ENCODE assay signal across 9 cellular contexts in the genomic region with DNA sequence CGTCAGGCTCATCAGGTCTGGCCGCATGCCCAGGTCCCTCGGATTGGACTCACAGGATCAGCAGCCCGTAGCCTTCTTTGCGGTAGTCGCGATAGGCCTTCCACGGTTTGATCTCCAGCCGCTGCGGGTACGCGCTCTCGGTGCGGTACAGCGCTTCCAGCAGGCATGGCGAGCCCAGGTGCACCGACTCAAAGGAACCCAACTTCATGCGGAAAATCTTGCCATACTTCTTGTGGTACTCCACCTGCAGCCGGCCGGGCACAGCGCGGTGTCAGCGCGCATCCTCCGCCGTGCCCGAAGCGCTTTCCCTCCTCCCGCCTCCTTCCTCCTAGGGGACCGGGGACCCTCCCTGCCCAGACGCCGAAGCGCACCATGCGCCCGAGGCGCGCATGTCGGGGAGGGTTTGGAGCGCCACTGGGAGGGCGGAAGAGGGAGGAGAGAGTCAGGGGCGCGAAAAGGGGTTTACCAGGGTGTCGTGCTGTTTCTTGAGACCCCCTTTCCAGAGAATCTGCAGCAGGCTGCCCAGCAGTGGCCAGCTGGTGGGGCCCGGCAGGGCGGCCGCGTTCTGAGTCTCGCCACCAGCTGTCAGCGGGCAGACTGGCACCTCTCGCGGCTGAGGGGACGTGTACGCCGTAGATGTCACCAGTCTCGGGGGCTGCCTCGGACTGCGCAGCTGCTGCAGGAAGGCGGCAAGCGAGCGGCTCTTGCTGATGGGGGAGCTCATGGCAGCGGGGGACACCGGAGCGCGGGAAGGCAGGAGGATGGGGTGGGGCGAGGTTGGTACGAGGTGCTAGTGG. TPM values are rescaled to one million over a fixed set of nuclear protein-coding genes. Genes with fewer than 3 reads are reported as not detected.
DNase-seq lines count a peak whose midpoint lies in the region; ATAC-seq and TF ChIP-seq lines count a peak whose summit lies in the region.
"Had no signal": no experiment of that assay in that cellular context is flagged by ENCODE, and none has a peak within 500 bp of the region (broad histone marks: within the 10 kb centered on the region; RNA-seq: fewer than 3 reads in every experiment).

No MANE protein-coding gene starts in this region.

- in situ Hi-C loops in astrocyte of the spinal cord (cut with HindIII; ENCODE audit: low sequenced_read_pairs): no loop called here

- H3K4me2 ChIP-seq in BLaER1 treated with 17β-estradiol and CSF1 and Interleukin-3, amounts not matched to agents 10 nM and 100 nM: peak overlapping the region in 10 of 11 experiments; percentile 17 to 82 (median 46); a peak in 16 of 22 replicates

- no peak for TF ChIP-seq POLR2A in Peyer's patch (IDR thresholded peaks at IDR 0.05)
- TF ChIP-seq POLR2A in spleen (IDR thresholded peaks at IDR 0.05): no peak

- WGBS in spleen, 5 donors: 2 to 4% (median 2%) methylated on average over 51 to 66 of the region's 66 CpGs

- no peak overlapping the region for H3K9ac ChIP-seq in BLaER1 treated with 17β-estradiol and CSF1 and Interleukin-3, amounts not matched to agents 10 nM and 100 nM

- ATAC-seq in lower lobe of right lung (peak; percentile 18 to 23), GM21526 (IDR thresholded peaks at IDR 0.05; ENCODE audit: low FRiP score, unreplicated experiment) (no peak)

- peaks cover 0 to 4% (median 0%) of the 10 kb centered on the region in 11 experiments; a peak in 1 of 22 replicates for H4K20me1 ChIP-seq in BLaER1 treated with 17β-estradiol and CSF1 and Interleukin-3, amounts not matched to agents 10 nM and 100 nM

- DNase-seq in HT-29 (ENCODE audit: low spot score): peak; percentile 62
- peak; percentile 24 for DNase-seq in astrocyte of the spinal cord (ENCODE audit: low read depth, low spot score)
- DNase-seq in lower lobe of right lung: no peak
- no peak for DNase-seq in Peyer's patch
- DNase-seq in spleen: no peak
- no peak for DNase-seq in WERI-Rb-1

- H3K4me1 ChIP-seq in BLaER1 treated with 17β-estradiol and CSF1 and Interleukin-3, amounts not matched to agents 10 nM and 100 nM: peaks cover 7 to 20% (median 17%) of the 10 kb centered on the region in 10 experiments; a peak in 16 of 20 replicates
- H3K4me1 ChIP-seq in lower lobe of right lung (peaks cover 24% of the 10 kb centered on the region), Peyer's patch (peaks cover 0 to 24% (median 0%) of the 10 kb centered on the region in 4 donors), spleen (peaks cover 0 to 29% (median 21%) of the 10 kb centered on the region in 6 donors)

- no peak for TF ChIP-seq CTCF in astrocyte of the spinal cord (IDR thresholded peaks at IDR 0.05; ENCODE audit: low read depth, low read length)
- no peak for TF ChIP-seq CTCF in lower lobe of right lung (IDR thresholded peaks at IDR 0.05)
- TF ChIP-seq CTCF in Peyer's patch (IDR thresholded peaks at IDR 0.05): no peak
- TF ChIP-seq CTCF in spleen (IDR thresholded peaks at IDR 0.05 in 8 of 11, conservative IDR thresholded peaks at IDR 0.05 in 3 of 11): no peak
- no peak for TF ChIP-seq CTCF in WERI-Rb-1 (IDR thresholded peaks at IDR 0.05; ENCODE audit: low read depth, low read length)

- no peaks in the 10 kb centered on the region for H3K36me3 ChIP-seq in BLaER1 treated with 17β-estradiol and CSF1 and Interleukin-3, amounts not matched to agents 10 nM and 100 nM
- H3K36me3 ChIP-seq in lower lobe of right lung (no peaks in the 10 kb centered on the region), Peyer's patch (no peaks in the 10 kb centered on the region), spleen (no peaks in the 10 kb centered on the region), WERI-Rb-1 (no peaks in the 10 kb centered on the region)

- H3K27me3 ChIP-seq in BLaER1 treated with 17β-estradiol and CSF1 and Interleukin-3, amounts not matched to agents 10 nM and 100 nM: peaks cover 48 to 60% (median 54%) of the 10 kb centered on the region in 11 experiments
- H3K27me3 ChIP-seq in lower lobe of right lung (ENCODE audit: low read depth): peaks cover 86% of the 10 kb centered on the region
- H3K27me3 ChIP-seq in Peyer's patch: peaks cover 0 to 29% of the 10 kb centered on the region in 2 donors
- peaks cover 3 to 97% (median 53%) of the 10 kb centered on the region in 7 donors for H3K27me3 ChIP-seq in spleen (replicated peaks in 1 of 7)
- H3K27me3 ChIP-seq in WERI-Rb-1 (ENCODE audit: insufficient read depth, low read depth, severe bottlenecking): peaks cover 96% of the 10 kb centered on the region

- H3K9me3 ChIP-seq in BLaER1 treated with 17β-estradiol and CSF1 and Interleukin-3, amounts not matched to agents 10 nM and 100 nM (replicated peaks in 1 of 11): peaks cover 17 to 29% (median 23%) of the 10 kb centered on the region in 11 experiments
- H3K9me3 ChIP-seq in lower lobe of right lung (no peaks in the 10 kb centered on the region), Peyer's patch (no peaks in the 10 kb centered on the region), spleen (no peaks in the 10 kb centered on the region), WERI-Rb-1 (ENCODE audit: severe bottlenecking) (no peaks in the 10 kb centered on the region)

- intact Hi-C loops in lower lobe of right lung (cut with DNase I): no loop called here
- intact Hi-C loops in spleen (cut with DNase I; ENCODE audit: low total_unique reads): no loop called here

- no peak overlapping the region for H3K27ac ChIP-seq in BLaER1 treated with 17β-estradiol and CSF1 and Interleukin-3, amounts not matched to agents 10 nM and 100 nM
- no peak overlapping the region for H3K27ac ChIP-seq in lower lobe of right lung
- no peak overlapping the region for H3K27ac ChIP-seq in Peyer's patch
- no peak overlapping the region for H3K27ac ChIP-seq in spleen
- no peak overlapping the region for H3K27ac ChIP-seq in WERI-Rb-1
- H3K27ac ChIP-seq: epithelial cell of prostate had no signal

- H3K4me3 ChIP-seq in BLaER1 treated with 17β-estradiol and CSF1 and Interleukin-3, amounts not matched to agents 10 nM and 100 nM: peak overlapping the region in 6 of 10 experiments; percentile 11 to 38 (median 26); a peak in 4 of 20 replicates
- H3K4me3 ChIP-seq in astrocyte of the spinal cord (ENCODE audit: low read depth, low read length) (no peak overlapping the region), lower lobe of right lung (no peak overlapping the region), Peyer's patch (no peak overlapping the region), spleen (peak overlapping the region in 1 of 8 donors; percentile 53), WERI-Rb-1 (ENCODE audit: low read depth, low read length) (no peak overlapping the region)

RNA-seq across cellular contexts. Expression of a gene that starts 0.7 kb away (rescaled TPM):
- 1.1 and 1.9 TPM in 2 replicates for total RNA-seq in HT-29 (2014; rRNA removed; shearing (Covaris generic))
- total RNA-seq in lower lobe of right lung (0.21 TPM), Peyer's patch (not detected), spleen (not detected)
- not detected for polyA plus RNA-seq in spleen

RNA-seq across cellular contexts. Expression of a gene that starts 34.8 kb away (rescaled TPM):
- 26.8 and 27.9 TPM in 2 replicates for total RNA-seq in HT-29 (2014; rRNA removed; shearing (Covaris generic))
- total RNA-seq in lower lobe of right lung: 15.3 TPM
- 10 to 100 TPM; 11.0 to 33.0 (median 28.0) TPM for total RNA-seq in Peyer's patch
- 10 to 100 TPM; 14.1 to 74.4 (median 20.4) TPM for total RNA-seq in spleen
- 10 to 100 TPM; 59.3 to 73.5 (median 59.7) TPM for polyA plus RNA-seq in spleen

Comparison
In these comparisons a context has a peak if more than half of its experiments do, and no peak if none do; other contexts are left out.
1. H3K4me3 ChIP-seq: peak in BLaER1 treated with 17β-estradiol and CSF1 and Interleukin-3, amounts not matched to agents 10 nM and 100 nM (6 of 10); none in astrocyte of the spinal cord (single experiment), lower lobe of right lung (single experiment), Peyer's patch (0 of 4) and WERI-Rb-1 (single experiment).
2. DNase-seq: peak in HT-29 (single experiment) and astrocyte of the spinal cord (single experiment); none in lower lobe of right lung (single experiment), Peyer's patch (0 of 3), spleen (single experiment) and WERI-Rb-1 (single experiment).